In the genomic region with DNA sequence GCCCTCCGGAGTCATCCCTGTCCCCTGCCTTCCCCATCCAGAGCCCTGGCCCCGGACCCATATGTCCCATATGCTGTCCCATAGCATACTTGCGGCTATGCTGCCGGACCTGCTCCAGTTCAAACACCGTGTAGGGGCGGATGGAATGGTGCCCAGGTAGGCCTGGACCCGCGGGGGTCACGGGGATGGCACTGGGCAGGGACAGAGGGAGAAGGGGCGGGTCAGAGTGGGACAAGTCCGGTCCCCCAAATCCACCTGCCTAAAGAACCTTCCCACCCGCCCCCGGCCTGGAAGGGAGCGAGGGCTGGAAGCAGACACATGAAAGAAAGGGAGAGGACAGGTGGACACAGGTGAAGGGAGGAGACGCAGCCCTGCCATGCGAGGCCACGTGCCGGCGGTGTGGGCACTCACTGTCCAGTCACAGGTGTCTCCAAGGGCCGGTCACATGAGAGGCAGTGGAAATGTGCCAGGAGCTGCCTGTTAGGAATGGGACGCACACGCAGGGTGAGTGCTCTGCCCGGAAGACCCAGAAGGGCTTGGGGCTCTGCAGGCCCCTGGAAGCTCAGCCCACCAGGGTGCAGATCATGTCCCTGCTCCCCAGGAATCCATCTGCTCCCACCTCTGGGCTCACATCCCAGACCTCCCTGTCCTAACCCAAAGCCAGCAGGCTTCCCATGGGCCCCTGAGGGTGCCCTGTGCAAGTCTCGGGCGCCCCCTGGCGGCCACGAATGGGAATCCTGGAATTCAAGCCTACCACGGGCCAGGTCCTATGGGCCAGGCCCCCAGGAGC, we compare ENCODE assay signal across 9 cellular contexts. TPM values are rescaled to one million over a fixed set of nuclear protein-coding genes. Genes with fewer than 3 reads are reported as not detected.
A peak's percentile ranks its signal among the peaks of the same experiment; 100 is the strongest.
DNase-seq lines count a peak whose midpoint lies in the region; FAIRE-seq and TF ChIP-seq lines count a peak whose summit lies in the region.
"Had no signal": no experiment of that assay in that cellular context is flagged by ENCODE, and none has a peak within 500 bp of the region (broad histone marks: within the 10 kb centered on the region; RNA-seq: fewer than 3 reads in every experiment).

No MANE protein-coding gene starts in this region.

- H3K79me2 ChIP-seq in osteoblast (ENCODE audit: insufficient read depth, low read length) = no peaks in the 10 kb centered on the region

- no peaks in the 10 kb centered on the region for H3K27me3 ChIP-seq in osteoblast (ENCODE audit: insufficient read depth, low read length)
- H3K27me3 ChIP-seq in tibial artery = no peaks in the 10 kb centered on the region
- H3K27me3 ChIP-seq: BLaER1 treated with 17β-estradiol and CSF1 and Interleukin-3, amounts not matched to agents 10 nM and 100 nM had no signal

- no peaks in the 10 kb centered on the region for H4K20me1 ChIP-seq in osteoblast (ENCODE audit: insufficient read depth, low read length)

- H3K36me3 ChIP-seq in osteoblast (ENCODE audit: insufficient read depth, low read length) (no peaks in the 10 kb centered on the region), tibial artery (peaks cover 0 to 8% (median 0%) of the 10 kb centered on the region in 3 donors)
- H3K36me3 ChIP-seq: BLaER1 treated with 17β-estradiol and CSF1 and Interleukin-3, amounts not matched to agents 10 nM and 100 nM had no signal

- H3K4me1 ChIP-seq in osteoblast (ENCODE audit: insufficient read depth, low read length) (peaks cover 5% of the 10 kb centered on the region), tibial artery (peaks cover 0 to 5% (median 0%) of the 10 kb centered on the region in 4 donors)

- no peak overlapping the region for H2AFZ ChIP-seq in osteoblast (ENCODE audit: low read length)

- DNase-seq in SIG-M5 treated with dmso at 0.1 percent for 504 hours (lab: John Stamatoyannopoulos, UW; ENCODE audit: unreplicated experiment) = peak; percentile 52
- no peak for DNase-seq in SIG-M5 (lab: John Stamatoyannopoulos, UW)
- peak; percentile 55 for DNase-seq in MV-4-11 (lab: John Stamatoyannopoulos, UW)
- peak; percentile 91 for DNase-seq in SK-MEL-5 (ENCODE audit: low read depth, low spot score)
- peak; percentile 52 for DNase-seq in activated gamma-delta T cell (lab: John Stamatoyannopoulos, UW)
- peak; percentile 79 to 93 for DNase-seq in frontal cortex (ENCODE audit: low spot score in 2 of 2)
- DNase-seq in osteoblast (ENCODE audit: insufficient read length, low spot score, missing footprints) = peak; percentile 99
- peak; percentile 86 to 89 for DNase-seq in tibial artery

- intact Hi-C loops in tibial artery (cut with DNase I; ENCODE audit: low total_unique reads) = loop anchor here (10.0 kb wide), 1 partner anchor 374 kb away; a partner anchor contains a TSS

- peak; percentile 90 for TF ChIP-seq CTCF in osteoblast (IDR thresholded peaks at IDR 0.05; ENCODE audit: extremely low read depth, low read depth, low read length)
- TF ChIP-seq CTCF in tibial artery (IDR thresholded peaks at IDR 0.05) = peak; percentile 95 to 97

- H3K4me3 ChIP-seq in osteoblast (ENCODE audit: insufficient read depth, low read length) = no peak overlapping the region
- no peak overlapping the region for H3K4me3 ChIP-seq in tibial artery
- H3K4me3 ChIP-seq: BLaER1 treated with 17β-estradiol and CSF1 and Interleukin-3, amounts not matched to agents 10 nM and 100 nM had no signal

- H3K9me3 ChIP-seq in osteoblast (ENCODE audit: low read depth, low read length) (no peaks in the 10 kb centered on the region), tibial artery (no peaks in the 10 kb centered on the region)
- H3K9me3 ChIP-seq: BLaER1 treated with 17β-estradiol and CSF1 and Interleukin-3, amounts not matched to agents 10 nM and 100 nM had no signal

- H3K27ac ChIP-seq in osteoblast (ENCODE audit: low read depth, low read length) = no peak overlapping the region
- H3K27ac ChIP-seq in tibial artery = no peak overlapping the region

- FAIRE-seq in frontal cortex (lab: Jason Lieb, UNC) = no peak

- no peak overlapping the region for H3K4me2 ChIP-seq in osteoblast (ENCODE audit: insufficient read depth, low read length)
- H3K4me2 ChIP-seq: BLaER1 treated with 17β-estradiol and CSF1 and Interleukin-3, amounts not matched to agents 10 nM and 100 nM had no signal

- in situ Hi-C loops in SK-MEL-5 (cut with HindIII; ENCODE audit: low pct_unique_long_range_greater_than_20kb, low sequenced_read_pairs) = no loop called here

RNA-seq across cellular contexts. Expression of a gene that starts 14.0 kb away (rescaled TPM):
- total RNA-seq in SK-MEL-5 (2014; rRNA removed; shearing (Covaris generic)) = 45.0 and 54.5 TPM in 2 replicates
- 166 and 169 TPM in 2 replicates for polyA plus RNA-seq in SK-MEL-5 (2015; cell fraction: cytosol; rRNA removed)
- 91.4 and 94.6 TPM in 2 replicates for polyA plus RNA-seq in SK-MEL-5 (2015; cell fraction: nucleus; rRNA removed)
- total RNA-seq in frontal cortex (3.3 TPM), osteoblast (3.8 and 5.1 TPM in 2 replicates)

RNA-seq across cellular contexts. Expression of a gene that starts 28.9 kb away (rescaled TPM):
- 2.4 and 2.7 TPM in 2 replicates for total RNA-seq in SK-MEL-5 (2014; rRNA removed; shearing (Covaris generic))
- 3.1 and 3.8 TPM in 2 replicates for polyA plus RNA-seq in SK-MEL-5 (2015; cell fraction: cytosol; rRNA removed)
- 20.2 and 21.8 TPM in 2 replicates for polyA plus RNA-seq in SK-MEL-5 (2015; cell fraction: nucleus; rRNA removed)
- 6.9 TPM for total RNA-seq in frontal cortex
- total RNA-seq in osteoblast = 2.9 and 3.6 TPM in 2 replicates

RNA-seq across cellular contexts. Expression of a gene that starts 38.9 kb away (rescaled TPM):
- total RNA-seq in SK-MEL-5 (2014; rRNA removed; shearing (Covaris generic)) = 28.1 and 33.9 TPM in 2 replicates
- 55.3 and 76.3 TPM in 2 replicates for polyA plus RNA-seq in SK-MEL-5 (2015; cell fraction: cytosol; rRNA removed)
- 30.9 and 49.5 TPM in 2 replicates for polyA plus RNA-seq in SK-MEL-5 (2015; cell fraction: nucleus; rRNA removed)
- total RNA-seq in frontal cortex (18.3 TPM), osteoblast (0.29 and 0.36 TPM in 2 replicates)

Comparison
In these comparisons a context has a peak if more than half of its experiments do, and no peak if none do; other contexts are left out.
1. RNA of a gene that starts 38.9 kb away (total RNA-seq): 28.1 to 33.9 TPM in SK-MEL-5 and 18.3 TPM in frontal cortex (single experiment); 0.29 to 0.36 TPM in osteoblast; every median in the first group is over 10 times any median in the second.